1 cellular context compared by ENCODE assay signal in genomic region chr4:1360423-1361283, GRCh38.
TF ChIP-seq lines count a peak whose summit lies in the region.

No MANE protein-coding gene starts in this region.

TF ChIP-seq in IMR-90, 13 proteins besides CTCF, POLR2A, EP300 and RAD21:
- TF ChIP-seq RCOR1 (IDR thresholded peaks at IDR 0.05; ENCODE audit: insufficient replicate concordance, low read length): no peak
- TF ChIP-seq CHD1 (IDR thresholded peaks at IDR 0.05; ENCODE audit: low read depth, low read length): no peak
- peak; percentile 24; the same call in 1 of the 2 replicates for TF ChIP-seq FOS (IDR thresholded peaks at IDR 0.05; ENCODE audit: low read depth, low read length)
TF ChIP-seq in IMR-90: peak in this region for 1.
